In genomic region chr5:151683936-151684586, GRCh38 we compare ENCODE assay signal across 10 cellular contexts. TPM values are rescaled to one million over a fixed set of nuclear protein-coding genes. Genes with fewer than 3 reads are reported as not detected.
DNase-seq lines count a peak whose midpoint lies in the region; ATAC-seq and TF ChIP-seq lines count a peak whose summit lies in the region.
"Had no signal": no experiment of that assay in that cellular context is flagged by ENCODE, and none has a peak within 500 bp of the region (broad histone marks: within the 10 kb centered on the region; RNA-seq: fewer than 3 reads in every experiment).

No MANE protein-coding gene starts in this region.

- no peak for DNase-seq in SK-N-SH
- DNase-seq in coronary artery (ENCODE audit: low spot score), result no peak
- no peak for DNase-seq in upper lobe of left lung
- DNase-seq in stimulated activated CD4-positive, alpha-beta T cell treated with anti-CD3 and anti-CD28 coated beads, Interleukin-15, amount 100 ng/mL, for 24 hours, result no peak
- no peak for DNase-seq in AG08396 (ENCODE audit: low spot score)
- no peak for DNase-seq in activated CD4-positive, alpha-beta T cell treated with anti-CD3 and anti-CD28 coated beads, Interleukin-2, amount 50 U/mL, for 48 hours
- DNase-seq: activated T-cell treated with anti-CD3 and anti-CD28 coated beads, Interleukin-2, amount 50 U/mL, for 1 hour; NCI-H1436 treated with DMSO at 0.1 percent for 48 hours had no signal

- TF ChIP-seq CTCF in SK-N-SH (IDR thresholded peaks at IDR 0.05) (no peak), coronary artery (IDR thresholded peaks at IDR 0.05) (no peak), upper lobe of left lung (IDR thresholded peaks at IDR 0.05) (no peak)

- no peak for ATAC-seq in SK-N-SH treated with all-trans-retinoic acid at 6 μM for 48 hours
- no peak for ATAC-seq in upper lobe of left lung (ENCODE audit: low FRiP score in 2 of 2)

- H3K36me3 ChIP-seq in SK-N-SH (replicated peaks in 1 of 2; ENCODE audit: control insufficient read depth in 1 of 2, insufficient read depth in 2 of 2, low read length in 1 of 2) (peaks cover 34 to 51% of the 10 kb centered on the region in 2 experiments), muscle layer of colon (ENCODE audit: insufficient read depth, low read length) (no peaks in the 10 kb centered on the region), upper lobe of left lung (peaks cover 0 to 21% (median 2%) of the 10 kb centered on the region in 4 donors)

- no peak for TF ChIP-seq RAD21 in SK-N-SH (IDR thresholded peaks at IDR 0.05; ENCODE audit: low read length)

- H3K4me3 ChIP-seq in SK-N-SH (ENCODE audit: low read depth in 2 of 2, low read length in 1 of 2) (peak overlapping the region; percentile 68 to 83; a peak in 3 of 4 replicates), coronary artery (peak overlapping the region; percentile 87), muscle layer of colon (ENCODE audit: low read depth in 1 of 2, low read length in 2 of 2) (peak overlapping the region in 1 of 2 donors; percentile 93), upper lobe of left lung (peak overlapping the region in 3 of 4 donors; percentile 54 to 59 (median 56))

- peaks cover 88% of the 10 kb centered on the region for H3K79me2 ChIP-seq in SK-N-SH (ENCODE audit: insufficient read depth)

- H3K9me2 ChIP-seq in SK-N-SH, result no peaks in the 10 kb centered on the region

- CTCF ChIA-PET in SK-N-SH (lab: Yijun Ruan, JAX), result interaction anchor here (0.8 to 2.5 kb wide), 9 partner anchors 10 to 57 kb away, joined by 3 to 18 read pairs (median 5); no protein-coding TSS in a partner anchor

- TF ChIP-seq EP300 in SK-N-SH (IDR thresholded peaks at IDR 0.05; ENCODE audit: borderline replicate concordance in 1 of 2, low read depth in 1 of 2, low read length in 1 of 2), result no peak
- no peak for TF ChIP-seq EP300 in upper lobe of left lung (IDR thresholded peaks at IDR 0.05)

- H3K4me1 ChIP-seq in SK-N-SH (ENCODE audit: control insufficient read depth in 1 of 2, insufficient read depth in 2 of 2, low read depth in 1 of 2, low read length in 1 of 2), result peaks cover 41 to 44% of the 10 kb centered on the region in 2 experiments
- peaks cover 61% of the 10 kb centered on the region for H3K4me1 ChIP-seq in muscle layer of colon (ENCODE audit: insufficient read depth, low read length)
- H3K4me1 ChIP-seq in upper lobe of left lung, result peaks cover 50 to 60% (median 57%) of the 10 kb centered on the region in 4 donors

- H2AFZ ChIP-seq in SK-N-SH (ENCODE audit: low read depth), result no peak overlapping the region

- H3K27ac ChIP-seq in SK-N-SH (ENCODE audit: low read depth in 2 of 2, low read length in 1 of 2) (peak overlapping the region; percentile 73 to 97; a peak in 3 of 4 replicates), coronary artery (peak overlapping the region; percentile 82 to 95), muscle layer of colon (ENCODE audit: low read depth, low read length) (peak overlapping the region; percentile 83), upper lobe of left lung (peak overlapping the region; percentile 68 to 91 (median 83))

- peaks cover 58% of the 10 kb centered on the region for H4K20me1 ChIP-seq in SK-N-SH (ENCODE audit: insufficient read depth)

- H3K4me2 ChIP-seq in SK-N-SH, result peak overlapping the region; percentile 80

- peak overlapping the region; percentile 91 for H3K9ac ChIP-seq in SK-N-SH
- H3K9ac ChIP-seq in muscle layer of colon (ENCODE audit: low read length), result no peak overlapping the region

- no peak for TF ChIP-seq POLR2A in upper lobe of left lung (IDR thresholded peaks at IDR 0.05)

- 92% methylated on average over 2 of the region's 2 CpGs for WGBS in SK-N-SH (ENCODE audit: low lambda C conversion rate)
- WGBS in upper lobe of left lung, 2 donors, result 70 to 74% methylated on average over 2 of the region's 2 CpGs

- POLR2A ChIA-PET in SK-N-SH (lab: Yijun Ruan, JAX), result no interaction called here

- no peaks in the 10 kb centered on the region for H3K27me3 ChIP-seq in SK-N-SH (ENCODE audit: insufficient read depth)
- H3K27me3 ChIP-seq in muscle layer of colon (ENCODE audit: control insufficient read depth in 1 of 2, insufficient read depth in 2 of 2, low read length in 2 of 2), result no peaks in the 10 kb centered on the region
- no peaks in the 10 kb centered on the region for H3K27me3 ChIP-seq in upper lobe of left lung

- H3K9me3 ChIP-seq in SK-N-SH (no peaks in the 10 kb centered on the region), muscle layer of colon (ENCODE audit: low read length) (no peaks in the 10 kb centered on the region), upper lobe of left lung (no peaks in the 10 kb centered on the region)

- H3F3A ChIP-seq in SK-N-SH (replicated peaks; ENCODE audit: insufficient read depth), result peaks cover 51% of the 10 kb centered on the region

TF ChIP-seq in SK-N-SH, 30 proteins besides CTCF, POLR2A, EP300 and RAD21:
- TF ChIP-seq NFIC (IDR thresholded peaks at IDR 0.05; ENCODE audit: borderline replicate concordance) (no peak), PBX3 (IDR thresholded peaks at IDR 0.05) (no peak), POLR2AphosphoS5 (IDR thresholded peaks at IDR 0.05; ENCODE audit: low read depth, low read length) (no peak), YY1 (IDR thresholded peaks at IDR 0.05; ENCODE audit: low read depth) (no peak), USF2 (IDR thresholded peaks at IDR 0.05; ENCODE audit: borderline replicate concordance, low read depth, low read length) (no peak), FOSL2 (IDR thresholded peaks at IDR 0.05; ENCODE audit: borderline replicate concordance, low read depth) (no peak)

TF ChIP-seq in SK-N-SH treated with all-trans-retinoic acid at 6 μM for 48 hours, 23 proteins besides CTCF, POLR2A, EP300 and RAD21:
- TF ChIP-seq ZNF70 (CRISPR knock-in tag; IDR thresholded peaks at IDR 0.05), result no peak

RNA-seq across cellular contexts. Expression of gene SPARC, which starts 2.7 kb away (rescaled TPM):
- 987 and 1,115 TPM in 2 replicates for polyA plus RNA-seq in SK-N-SH (2012; rRNA removed)
- polyA plus RNA-seq in SK-N-SH (2012; cell fraction: cytosol; rRNA removed), result 736 and 811 TPM in 2 replicates
- 900 and 1,030 TPM in 2 replicates for polyA plus RNA-seq in SK-N-SH (2012; cell fraction: nucleus; rRNA removed)
- 1,000 to 10,000 TPM in 1 of 6 donors, 100 to 1,000 TPM in 5; 234 to 1,553 (median 581) TPM for total RNA-seq in upper lobe of left lung
